Comparison of ENCODE assay signal across 10 cellular contexts in the genomic region with DNA sequence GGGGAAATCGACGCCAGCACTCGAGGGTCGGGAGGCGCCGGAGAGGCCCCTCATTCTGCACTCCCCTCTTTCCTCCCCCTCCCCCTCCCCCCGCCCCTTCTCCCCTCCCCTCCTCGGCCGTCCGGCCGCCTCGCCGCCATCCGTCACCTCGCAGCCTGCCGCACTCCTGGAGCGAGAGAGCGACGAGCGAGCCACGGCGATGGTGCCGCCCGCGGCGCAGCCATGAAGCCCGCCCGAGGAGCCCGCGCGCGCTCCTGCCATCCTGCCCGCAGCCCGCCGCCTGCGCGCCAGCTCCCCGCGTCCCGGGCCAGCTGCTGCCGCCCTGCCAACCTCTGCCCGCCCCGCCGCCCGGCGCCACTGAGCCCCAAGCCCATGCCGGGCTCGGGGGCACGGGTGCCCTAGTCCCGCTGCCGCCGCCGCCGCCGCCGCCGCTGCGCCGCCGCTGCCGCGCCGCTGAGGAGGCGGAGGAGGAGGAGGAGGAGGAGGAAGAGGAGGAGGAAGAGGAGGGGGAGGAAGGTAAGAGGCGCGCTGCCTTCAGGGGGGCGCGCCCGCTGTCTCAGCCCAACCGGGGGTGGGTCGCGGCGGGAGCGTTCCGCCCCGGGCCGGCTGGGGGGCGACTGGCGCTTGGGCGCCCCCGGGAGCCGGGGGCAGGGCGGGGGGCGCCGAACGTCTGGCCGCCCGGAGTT. TPM values are rescaled to one million over a fixed set of nuclear protein-coding genes. Genes with fewer than 3 reads are reported as not detected.
DNase-seq lines count a peak whose midpoint lies in the region; ATAC-seq, FAIRE-seq and TF ChIP-seq lines count a peak whose summit lies in the region.
"Had no signal": no experiment of that assay in that cellular context is flagged by ENCODE, and none has a peak within 500 bp of the region (broad histone marks: within the 10 kb centered on the region; RNA-seq: fewer than 3 reads in every experiment).

A gene (plus strand): TSS at position 163 of the 686 bp plus-strand sequence. CDS start 76,937 bp downstream, outside the sequence.

- H3K4me1 Mint-ChIP-seq in glutamatergic neuron (ENCODE audit: low read depth, unreplicated experiment), result peaks cover 35% of the 10 kb centered on the region

- H3K9me3 Mint-ChIP-seq in glutamatergic neuron (ENCODE audit: unreplicated experiment), result peaks cover 5% of the 10 kb centered on the region

- H3K27me3 ChIP-seq in small intestine (ENCODE audit: control insufficient read depth in 2 of 2, insufficient read depth in 2 of 2, low read length in 2 of 2), result peaks cover 0 to 4% of the 10 kb centered on the region in 2 donors

- no peaks in the 10 kb centered on the region for H3K9me3 ChIP-seq in small intestine (ENCODE audit: control insufficient read depth, low read depth)

- ATAC-seq in SK-N-SH treated with all-trans-retinoic acid at 6 μM for 48 hours, result peak; percentile 36; the same call in 1 of the 3 replicates

- no peaks in the 10 kb centered on the region for H3K4me1 ChIP-seq in small intestine (ENCODE audit: control insufficient read depth in 2 of 2, insufficient read depth in 1 of 2, low read depth in 1 of 2, low read length in 1 of 2)

- DNase-seq in DMS53 (lab: John Stamatoyannopoulos, UW), result peak; percentile 67
- DNase-seq in DMS53 treated with DMSO at 0.1 percent for 48 hours (lab: John Stamatoyannopoulos, UW; ENCODE audit: unreplicated experiment), result no peak
- DNase-seq in glutamatergic neuron, result peak; percentile 47
- DNase-seq in small intestine, result no peak
- no peak for DNase-seq in NCI-H1048 (lab: John Stamatoyannopoulos, UW)
- no peak for DNase-seq in Kasumi-1 (lab: John Stamatoyannopoulos, UW)
- no peak for DNase-seq in NCI-H2196 (lab: John Stamatoyannopoulos, UW; ENCODE audit: unreplicated experiment)

- H3K27ac Mint-ChIP-seq in glutamatergic neuron (ENCODE audit: unreplicated experiment), result peak within 1 kb of the TSS; percentile 92

- H3K36me3 ChIP-seq in small intestine (ENCODE audit: control insufficient read depth in 2 of 2, insufficient read depth in 2 of 2, low read length in 2 of 2), result no peaks in the 10 kb centered on the region

- H3K27me3 Mint-ChIP-seq in glutamatergic neuron (ENCODE audit: unreplicated experiment), result peaks cover 3% of the 10 kb centered on the region

- peak within 1 kb of the TSS; percentile 94 for H3K4me3 Mint-ChIP-seq in glutamatergic neuron (ENCODE audit: unreplicated experiment)

- no peaks in the 10 kb centered on the region for H3K36me3 Mint-ChIP-seq in glutamatergic neuron (ENCODE audit: unreplicated experiment)

- WGBS in small intestine, 3 donors, result 1 to 36% (median 8%) methylated on average over 14 to 87 of the region's 88 CpGs

- peak within 1 kb of the TSS; percentile 36 to 40 for H3K4me3 ChIP-seq in small intestine (ENCODE audit: low read depth in 1 of 2, low read length in 2 of 2)

- TF ChIP-seq CTCF in glutamatergic neuron (IDR thresholded peaks at IDR 0.05; ENCODE audit: partially characterized antibody, unreplicated experiment), result no peak

- FAIRE-seq in small intestine (lab: Jason Lieb, UNC), result no peak
- FAIRE-seq: A204.1 had no signal

- H3K27ac ChIP-seq in small intestine (ENCODE audit: low read depth in 1 of 2, low read length in 1 of 2), result no peak within 1 kb of the TSS

TF ChIP-seq in SK-N-SH treated with all-trans-retinoic acid at 6 μM for 48 hours, 23 proteins besides CTCF, POLR2A, EP300 and RAD21:
- TF ChIP-seq, protein P1, sequence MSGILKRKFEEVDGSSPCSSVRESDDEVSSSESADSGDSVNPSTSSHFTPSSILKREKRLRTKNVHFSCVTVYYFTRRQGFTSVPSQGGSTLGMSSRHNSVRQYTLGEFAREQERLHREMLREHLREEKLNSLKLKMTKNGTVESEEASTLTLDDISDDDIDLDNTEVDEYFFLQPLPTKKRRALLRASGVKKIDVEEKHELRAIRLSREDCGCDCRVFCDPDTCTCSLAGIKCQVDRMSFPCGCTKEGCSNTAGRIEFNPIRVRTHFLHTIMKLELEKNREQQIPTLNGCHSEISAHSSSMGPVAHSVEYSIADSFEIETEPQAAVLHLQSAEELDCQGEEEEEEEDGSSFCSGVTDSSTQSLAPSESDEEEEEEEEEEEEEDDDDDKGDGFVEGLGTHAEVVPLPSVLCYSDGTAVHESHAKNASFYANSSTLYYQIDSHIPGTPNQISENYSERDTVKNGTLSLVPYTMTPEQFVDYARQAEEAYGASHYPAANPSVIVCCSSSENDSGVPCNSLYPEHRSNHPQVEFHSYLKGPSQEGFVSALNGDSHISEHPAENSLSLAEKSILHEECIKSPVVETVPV (CRISPR knock-in tag; IDR thresholded peaks at IDR 0.05), result no peak
- TF ChIP-seq CSDC2 (CRISPR knock-in tag; IDR thresholded peaks at IDR 0.05) (no peak), SNAI2 (CRISPR knock-in tag; IDR thresholded peaks at IDR 0.05) (no peak), TCF4 (CRISPR knock-in tag; IDR thresholded peaks at IDR 0.05; ENCODE audit: borderline replicate concordance) (no peak), OSR1 (CRISPR knock-in tag; IDR thresholded peaks at IDR 0.05) (no peak), ZNF8 (CRISPR knock-in tag; IDR thresholded peaks at IDR 0.05) (no peak), PPARA (CRISPR knock-in tag; IDR thresholded peaks at IDR 0.05; ENCODE audit: borderline replicate concordance) (no peak), ZNF70 (CRISPR knock-in tag; IDR thresholded peaks at IDR 0.05) (no peak), GLIS3 (CRISPR knock-in tag; IDR thresholded peaks at IDR 0.05) (no peak), BACH2 (CRISPR knock-in tag; IDR thresholded peaks at IDR 0.05; ENCODE audit: borderline replicate concordance) (no peak), ESRRG (CRISPR knock-in tag; IDR thresholded peaks at IDR 0.05) (no peak), ZC3H10 (CRISPR knock-in tag; IDR thresholded peaks at IDR 0.05) (no peak), ZNF565 (CRISPR knock-in tag; conservative IDR thresholded peaks at IDR 0.05; ENCODE audit: low read depth) (no peak), ISL1 (CRISPR knock-in tag; IDR thresholded peaks at IDR 0.05) (no peak), ZFP3 (CRISPR knock-in tag; IDR thresholded peaks at IDR 0.05) (no peak), TOX (CRISPR knock-in tag; IDR thresholded peaks at IDR 0.05; ENCODE audit: borderline replicate concordance) (no peak)
- TF ChIP-seq, protein P2, sequence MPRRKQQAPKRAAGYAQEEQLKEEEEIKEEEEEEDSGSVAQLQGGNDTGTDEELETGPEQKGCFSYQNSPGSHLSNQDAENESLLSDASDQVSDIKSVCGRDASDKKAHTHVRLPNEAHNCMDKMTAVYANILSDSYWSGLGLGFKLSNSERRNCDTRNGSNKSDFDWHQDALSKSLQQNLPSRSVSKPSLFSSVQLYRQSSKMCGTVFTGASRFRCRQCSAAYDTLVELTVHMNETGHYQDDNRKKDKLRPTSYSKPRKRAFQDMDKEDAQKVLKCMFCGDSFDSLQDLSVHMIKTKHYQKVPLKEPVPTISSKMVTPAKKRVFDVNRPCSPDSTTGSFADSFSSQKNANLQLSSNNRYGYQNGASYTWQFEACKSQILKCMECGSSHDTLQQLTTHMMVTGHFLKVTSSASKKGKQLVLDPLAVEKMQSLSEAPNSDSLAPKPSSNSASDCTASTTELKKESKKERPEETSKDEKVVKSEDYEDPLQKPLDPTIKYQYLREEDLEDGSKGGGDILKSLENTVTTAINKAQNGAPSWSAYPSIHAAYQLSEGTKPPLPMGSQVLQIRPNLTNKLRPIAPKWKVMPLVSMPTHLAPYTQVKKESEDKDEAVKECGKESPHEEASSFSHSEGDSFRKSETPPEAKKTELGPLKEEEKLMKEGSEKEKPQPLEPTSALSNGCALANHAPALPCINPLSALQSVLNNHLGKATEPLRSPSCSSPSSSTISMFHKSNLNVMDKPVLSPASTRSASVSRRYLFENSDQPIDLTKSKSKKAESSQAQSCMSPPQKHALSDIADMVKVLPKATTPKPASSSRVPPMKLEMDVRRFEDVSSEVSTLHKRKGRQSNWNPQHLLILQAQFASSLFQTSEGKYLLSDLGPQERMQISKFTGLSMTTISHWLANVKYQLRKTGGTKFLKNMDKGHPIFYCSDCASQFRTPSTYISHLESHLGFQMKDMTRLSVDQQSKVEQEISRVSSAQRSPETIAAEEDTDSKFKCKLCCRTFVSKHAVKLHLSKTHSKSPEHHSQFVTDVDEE (CRISPR knock-in tag; IDR thresholded peaks at IDR 0.05), result no peak
- TF ChIP-seq, protein P3, sequence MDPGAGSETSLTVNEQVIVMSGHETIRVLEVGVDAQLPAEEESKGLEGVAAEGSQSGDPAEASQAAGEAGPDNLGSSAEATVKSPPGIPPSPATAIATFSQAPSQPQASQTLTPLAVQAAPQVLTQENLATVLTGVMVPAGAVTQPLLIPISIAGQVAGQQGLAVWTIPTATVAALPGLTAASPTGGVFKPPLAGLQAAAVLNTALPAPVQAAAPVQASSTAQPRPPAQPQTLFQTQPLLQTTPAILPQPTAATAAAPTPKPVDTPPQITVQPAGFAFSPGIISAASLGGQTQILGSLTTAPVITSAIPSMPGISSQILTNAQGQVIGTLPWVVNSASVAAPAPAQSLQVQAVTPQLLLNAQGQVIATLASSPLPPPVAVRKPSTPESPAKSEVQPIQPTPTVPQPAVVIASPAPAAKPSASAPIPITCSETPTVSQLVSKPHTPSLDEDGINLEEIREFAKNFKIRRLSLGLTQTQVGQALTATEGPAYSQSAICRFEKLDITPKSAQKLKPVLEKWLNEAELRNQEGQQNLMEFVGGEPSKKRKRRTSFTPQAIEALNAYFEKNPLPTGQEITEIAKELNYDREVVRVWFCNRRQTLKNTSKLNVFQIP (CRISPR knock-in tag; IDR thresholded peaks at IDR 0.05; ENCODE audit: borderline replicate concordance, low read depth), result no peak
- TF ChIP-seq, protein P4, sequence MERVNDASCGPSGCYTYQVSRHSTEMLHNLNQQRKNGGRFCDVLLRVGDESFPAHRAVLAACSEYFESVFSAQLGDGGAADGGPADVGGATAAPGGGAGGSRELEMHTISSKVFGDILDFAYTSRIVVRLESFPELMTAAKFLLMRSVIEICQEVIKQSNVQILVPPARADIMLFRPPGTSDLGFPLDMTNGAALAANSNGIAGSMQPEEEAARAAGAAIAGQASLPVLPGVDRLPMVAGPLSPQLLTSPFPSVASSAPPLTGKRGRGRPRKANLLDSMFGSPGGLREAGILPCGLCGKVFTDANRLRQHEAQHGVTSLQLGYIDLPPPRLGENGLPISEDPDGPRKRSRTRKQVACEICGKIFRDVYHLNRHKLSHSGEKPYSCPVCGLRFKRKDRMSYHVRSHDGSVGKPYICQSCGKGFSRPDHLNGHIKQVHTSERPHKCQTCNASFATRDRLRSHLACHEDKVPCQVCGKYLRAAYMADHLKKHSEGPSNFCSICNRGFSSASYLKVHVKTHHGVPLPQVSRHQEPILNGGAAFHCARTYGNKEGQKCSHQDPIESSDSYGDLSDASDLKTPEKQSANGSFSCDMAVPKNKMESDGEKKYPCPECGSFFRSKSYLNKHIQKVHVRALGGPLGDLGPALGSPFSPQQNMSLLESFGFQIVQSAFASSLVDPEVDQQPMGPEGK (CRISPR knock-in tag; IDR thresholded peaks at IDR 0.05; ENCODE audit: borderline replicate concordance), result no peak

RNA-seq across cellular contexts. Expression of the gene that starts here (rescaled TPM):
- total RNA-seq in glutamatergic neuron (ENCODE audit: unreplicated experiment), result 24.9 TPM
- polyA plus RNA-seq in small intestine, result under 1 TPM in 1 of 3 donors, not detected in 2; 0.10 TPM
- total RNA-seq: RPMI7951 had no signal

Comparison
In these comparisons a context has a peak if more than half of its experiments do, and no peak if none do; other contexts are left out.
1. DNase-seq: peak in DMS53 (single experiment) and glutamatergic neuron (single experiment); none in DMS53 treated with DMSO at 0.1 percent for 48 hours (single experiment), small intestine (single experiment), NCI-H1048 (single experiment), Kasumi-1 (0 of 2) and NCI-H2196 (single experiment).